ENCODE assay signal across 34 cellular contexts in the genomic region with DNA sequence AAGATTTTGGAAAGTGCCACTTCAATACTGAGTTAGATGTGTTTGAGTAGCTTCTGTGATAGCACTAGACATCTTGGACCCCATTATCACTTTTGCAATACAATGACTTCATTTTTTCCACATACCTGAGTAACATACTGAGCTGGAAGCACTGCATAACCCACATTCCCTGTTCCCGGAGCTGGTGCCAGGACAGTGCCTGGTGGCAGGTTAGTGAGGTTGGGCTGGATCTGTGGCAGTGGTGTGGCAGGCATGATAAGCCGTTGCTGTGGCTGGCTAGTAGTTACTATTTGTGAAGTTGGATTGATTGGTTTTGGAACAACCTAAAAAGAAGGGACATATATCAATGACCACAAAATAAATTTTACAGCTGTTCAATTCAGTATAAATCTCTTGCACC.
"Had no signal": no experiment of that assay in that cellular context is flagged by ENCODE, and none has a peak within 500 bp of the region (broad histone marks: within the 10 kb centered on the region; RNA-seq: fewer than 3 reads in every experiment).

No MANE protein-coding gene starts in this region.

- H3K36me3 ChIP-seq: brain microvascular endothelial cell, breast epithelium had no signal

- H3K4me1 ChIP-seq: ascending aorta, body of pancreas, breast epithelium had no signal

- H3K4me3 Mint-ChIP-seq: activated B cell treated with CpG ODN at 0.5 μM for 24 hours; activated CD4-positive, alpha-beta memory T cell treated with anti-CD3 and anti-CD28 coated beads for 36 hours; activated CD4-positive, alpha-beta T cell treated with anti-CD3 and anti-CD28 coated beads, Interleukin-2, amount 10 ng/mL, durations not matched to agents 7 days and 5 days; activated CD8-positive, alpha-beta T cell treated with anti-CD3 and anti-CD28 coated beads for 36 hours; activated naive CD4-positive, alpha-beta T cell treated with anti-CD3 and anti-CD28 coated beads, Interleukin-2, amount 10 ng/mL, durations not matched to agents 7 days and 5 days; activated naive CD4-positive, alpha-beta T cell treated with anti-CD3 and anti-CD28 coated beads, Interleukin-2, amount 50 U/mL, for 24 hours; activated naive CD8-positive, alpha-beta T cell; activated naive CD8-positive, alpha-beta T cell treated with anti-CD3 and anti-CD28 coated beads, Interleukin-2, amount 10 ng/mL, durations not matched to agents 7 days and 5 days; activated naive CD8-positive, alpha-beta T cell treated with anti-CD3 and anti-CD28 coated beads, Interleukin-2, amount 50 U/mL, for 24 hours; activated T-cell treated with anti-CD3 and anti-CD28 coated beads, Interleukin-2, amount 50 U/mL, for 4 hours; activated T-cell treated with anti-CD3 and anti-CD28 coated beads, Interleukin-2, amount 50 U/mL, for 72 hours; activated T-helper 1 cell treated with anti-CD3 and anti-CD28 coated beads, Interleukin-12 subunit alpha, Interleukin-12 subunit beta, Interleukin-2, Interleukin-4 antibody, amounts not matched to agents 30 ng/mL and 10 ng/mL and 1 ng/mL, durations not matched to agents 14 hours and 24 hours and 36 hours; activated T-helper 17 cell treated with anti-CD3 and anti-CD28 coated beads, Interleukin-2, amount 50 U/mL, for 72 hours; T-cell; T-helper 17 cell had no signal

- H3K27me3 ChIP-seq: ascending aorta, body of pancreas, brain microvascular endothelial cell, breast epithelium had no signal

- H3K4me1 Mint-ChIP-seq: activated B cell treated with CpG ODN at 0.5 μM for 24 hours; activated naive CD4-positive, alpha-beta T cell treated with anti-CD3 and anti-CD28 coated beads, Interleukin-2, amount 10 ng/mL, durations not matched to agents 7 days and 5 days; activated naive CD4-positive, alpha-beta T cell treated with anti-CD3 and anti-CD28 coated beads, Interleukin-2, amount 50 U/mL, for 24 hours; activated naive CD8-positive, alpha-beta T cell treated with anti-CD3 and anti-CD28 coated beads, Interleukin-2, amount 50 U/mL, for 24 hours; T-cell had no signal

- DNase-seq: activated B cell treated with CpG ODN at 0.5 μM for 24 hours; activated CD4-positive, alpha-beta memory T cell treated with anti-CD3 and anti-CD28 coated beads for 36 hours; activated CD4-positive, alpha-beta T cell treated with anti-CD3 and anti-CD28 coated beads for 4 hours; activated CD4-positive, alpha-beta T cell treated with anti-CD3 and anti-CD28 coated beads, Interleukin-2, amount 10 ng/mL, durations not matched to agents 7 days and 5 days; activated CD4-positive, alpha-beta T cell treated with anti-CD3 and anti-CD28 coated beads, Interleukin-2, amount 50 U/mL, for 4 hours; activated CD4-positive, CD25-positive, alpha-beta regulatory T cell treated with anti-CD3 and anti-CD28 coated beads, Interleukin-2, amount 50 U/mL, for 72 hours; activated CD8-positive, alpha-beta memory T cell treated with anti-CD3 and anti-CD28 coated beads, Interleukin-2, amount 50 U/mL, for 4 hours; activated CD8-positive, alpha-beta T cell treated with anti-CD3 and anti-CD28 coated beads for 36 hours; activated effector memory CD4-positive, alpha-beta T cell treated with anti-CD3 and anti-CD28 coated beads, Interleukin-2, amount 50 U/mL, for 16 hours; activated gamma-delta T cell treated with Interleukin-2 at 50 U/mL for 16 hours; activated naive CD4-positive, alpha-beta T cell; activated naive CD4-positive, alpha-beta T cell treated with anti-CD3 and anti-CD28 coated beads, Interleukin-2, amount 10 ng/mL, durations not matched to agents 7 days and 5 days; activated naive CD8-positive, alpha-beta T cell treated with anti-CD3 and anti-CD28 coated beads, Interleukin-2, amount 10 ng/mL, durations not matched to agents 7 days and 5 days; activated naive CD8-positive, alpha-beta T cell treated with anti-CD3 and anti-CD28 coated beads, Interleukin-2, amount 50 U/mL, for 24 hours; activated T-cell treated with anti-CD3 and anti-CD28 coated beads for 4 hours; activated T-cell treated with anti-CD3 and anti-CD28 coated beads, Interleukin-2, amount 50 U/mL, for 1 hour; activated T-cell treated with anti-CD3 and anti-CD28 coated beads, Interleukin-2, amount 50 U/mL, for 4 hours; activated T-cell treated with anti-CD3 and anti-CD28 coated beads, Interleukin-2, amount 50 U/mL, for 72 hours; amygdala; anterior cingulate cortex; body of pancreas; brain microvascular endothelial cell; central memory CD4-positive, alpha-beta T cell; cerebellar nuclear complex; T-cell; T-helper 17 cell; T-helper 9 cell had no signal

- H3K9me3 ChIP-seq: ascending aorta, body of pancreas, breast epithelium had no signal

- H3K27me3 Mint-ChIP-seq: activated B cell treated with CpG ODN at 0.5 μM for 24 hours; activated CD4-positive, alpha-beta memory T cell treated with anti-CD3 and anti-CD28 coated beads for 36 hours; activated CD4-positive, alpha-beta T cell treated with anti-CD3 and anti-CD28 coated beads, Interleukin-2, amount 10 ng/mL, durations not matched to agents 7 days and 5 days; activated CD8-positive, alpha-beta T cell treated with anti-CD3 and anti-CD28 coated beads for 36 hours; activated naive CD4-positive, alpha-beta T cell treated with anti-CD3 and anti-CD28 coated beads, Interleukin-2, amount 10 ng/mL, durations not matched to agents 7 days and 5 days; activated naive CD4-positive, alpha-beta T cell treated with anti-CD3 and anti-CD28 coated beads, Interleukin-2, amount 50 U/mL, for 24 hours; activated naive CD8-positive, alpha-beta T cell; activated naive CD8-positive, alpha-beta T cell treated with anti-CD3 and anti-CD28 coated beads, Interleukin-2, amount 10 ng/mL, durations not matched to agents 7 days and 5 days; activated naive CD8-positive, alpha-beta T cell treated with anti-CD3 and anti-CD28 coated beads, Interleukin-2, amount 50 U/mL, for 24 hours; activated T-helper 17 cell treated with anti-CD3 and anti-CD28 coated beads, Interleukin-2, amount 50 U/mL, for 72 hours; T-cell; T-helper 17 cell had no signal

- H3K27ac Mint-ChIP-seq: activated B cell treated with CpG ODN at 0.5 μM for 24 hours; activated CD4-positive, alpha-beta memory T cell treated with anti-CD3 and anti-CD28 coated beads for 36 hours; activated CD4-positive, alpha-beta T cell treated with anti-CD3 and anti-CD28 coated beads, Interleukin-2, amount 10 ng/mL, durations not matched to agents 7 days and 5 days; activated CD8-positive, alpha-beta T cell treated with anti-CD3 and anti-CD28 coated beads for 36 hours; activated naive CD4-positive, alpha-beta T cell treated with anti-CD3 and anti-CD28 coated beads, Interleukin-2, amount 10 ng/mL, durations not matched to agents 7 days and 5 days; activated naive CD4-positive, alpha-beta T cell treated with anti-CD3 and anti-CD28 coated beads, Interleukin-2, amount 50 U/mL, for 24 hours; activated naive CD8-positive, alpha-beta T cell; activated naive CD8-positive, alpha-beta T cell treated with anti-CD3 and anti-CD28 coated beads, Interleukin-2, amount 10 ng/mL, durations not matched to agents 7 days and 5 days; activated naive CD8-positive, alpha-beta T cell treated with anti-CD3 and anti-CD28 coated beads, Interleukin-2, amount 50 U/mL, for 24 hours; activated T-cell treated with anti-CD3 and anti-CD28 coated beads, Interleukin-2, amount 50 U/mL, for 72 hours; activated T-helper 1 cell treated with anti-CD3 and anti-CD28 coated beads, Interleukin-12 subunit alpha, Interleukin-12 subunit beta, Interleukin-2, Interleukin-4 antibody, amounts not matched to agents 30 ng/mL and 10 ng/mL and 1 ng/mL, durations not matched to agents 14 hours and 24 hours and 36 hours; activated T-helper 17 cell treated with anti-CD3 and anti-CD28 coated beads, Interleukin-2, amount 50 U/mL, for 72 hours; T-cell; T-helper 17 cell had no signal

- ATAC-seq: activated CD8-positive, alpha-beta T cell treated with anti-CD3 and anti-CD28 coated beads for 36 hours; activated naive CD8-positive, alpha-beta T cell treated with anti-CD3 and anti-CD28 coated beads, Interleukin-2, amount 50 U/mL, for 24 hours; activated T-cell treated with anti-CD3 and anti-CD28 coated beads, Interleukin-2, amount 50 U/mL, for 4 hours; activated T-cell treated with anti-CD3 and anti-CD28 coated beads, Interleukin-2, amount 50 U/mL, for 72 hours; activated T-helper 17 cell treated with anti-CD3 and anti-CD28 coated beads, Interleukin-2, amount 50 U/mL, for 72 hours; body of pancreas; T-cell; T-helper 17 cell had no signal

- H3K27ac ChIP-seq: ascending aorta, body of pancreas, brain microvascular endothelial cell, breast epithelium, VCaP had no signal

- H3K9me3 Mint-ChIP-seq: activated B cell treated with CpG ODN at 0.5 μM for 24 hours; activated CD4-positive, alpha-beta memory T cell treated with anti-CD3 and anti-CD28 coated beads for 36 hours; activated CD4-positive, alpha-beta T cell treated with anti-CD3 and anti-CD28 coated beads, Interleukin-2, amount 10 ng/mL, durations not matched to agents 7 days and 5 days; activated CD8-positive, alpha-beta T cell treated with anti-CD3 and anti-CD28 coated beads for 36 hours; activated naive CD4-positive, alpha-beta T cell treated with anti-CD3 and anti-CD28 coated beads, Interleukin-2, amount 10 ng/mL, durations not matched to agents 7 days and 5 days; activated naive CD4-positive, alpha-beta T cell treated with anti-CD3 and anti-CD28 coated beads, Interleukin-2, amount 50 U/mL, for 24 hours; activated naive CD8-positive, alpha-beta T cell treated with anti-CD3 and anti-CD28 coated beads, Interleukin-2, amount 10 ng/mL, durations not matched to agents 7 days and 5 days; activated naive CD8-positive, alpha-beta T cell treated with anti-CD3 and anti-CD28 coated beads, Interleukin-2, amount 50 U/mL, for 24 hours; activated T-cell treated with anti-CD3 and anti-CD28 coated beads, Interleukin-2, amount 50 U/mL, for 4 hours; activated T-cell treated with anti-CD3 and anti-CD28 coated beads, Interleukin-2, amount 50 U/mL, for 72 hours; activated T-helper 1 cell treated with anti-CD3 and anti-CD28 coated beads, Interleukin-12 subunit alpha, Interleukin-12 subunit beta, Interleukin-2, Interleukin-4 antibody, amounts not matched to agents 30 ng/mL and 10 ng/mL and 1 ng/mL, durations not matched to agents 14 hours and 24 hours and 36 hours; activated T-helper 17 cell treated with anti-CD3 and anti-CD28 coated beads, Interleukin-2, amount 50 U/mL, for 72 hours; T-cell had no signal

- H3K4me3 ChIP-seq: ascending aorta, body of pancreas, breast epithelium had no signal
